Comparison of ENCODE assay signal across 23 cellular contexts in genomic region chr17:77827039-77827438, GRCh38.
"Had no signal": no experiment of that assay in that cellular context is flagged by ENCODE, and none has a peak within 500 bp of the region (broad histone marks: within the 10 kb centered on the region; RNA-seq: fewer than 3 reads in every experiment).

No MANE protein-coding gene starts in this region.

- H3K27me3 Mint-ChIP-seq: activated CD4-positive, alpha-beta memory T cell treated with anti-CD3 and anti-CD28 coated beads for 36 hours; activated naive CD8-positive, alpha-beta T cell; T-helper 17 cell had no signal

- ATAC-seq: PC-3, T-helper 17 cell had no signal

- H3K27ac ChIP-seq: brain microvascular endothelial cell, cardiac muscle cell had no signal

- H3K4me3 Mint-ChIP-seq: activated CD4-positive, alpha-beta memory T cell treated with anti-CD3 and anti-CD28 coated beads for 36 hours; activated CD4-positive, alpha-beta T cell treated with anti-CD3 and anti-CD28 coated beads, Interleukin-2, amount 10 ng/mL, durations not matched to agents 7 days and 5 days; activated naive CD4-positive, alpha-beta T cell treated with anti-CD3 and anti-CD28 coated beads for 36 hours; activated naive CD8-positive, alpha-beta T cell; activated T-helper 1 cell treated with anti-CD3 and anti-CD28 coated beads, Interleukin-12 subunit alpha, Interleukin-12 subunit beta, Interleukin-2, Interleukin-4 antibody, amounts not matched to agents 30 ng/mL and 10 ng/mL and 1 ng/mL, durations not matched to agents 14 hours and 24 hours and 36 hours; T-helper 17 cell had no signal

- DNase-seq: activated CD4-positive, alpha-beta memory T cell treated with anti-CD3 and anti-CD28 coated beads for 36 hours; activated CD4-positive, alpha-beta T cell treated with anti-CD3 and anti-CD28 coated beads, Interleukin-2, amount 10 ng/mL, durations not matched to agents 7 days and 5 days; activated CD4-positive, CD25-positive, alpha-beta regulatory T cell; activated CD8-positive, alpha-beta memory T cell treated with anti-CD3 and anti-CD28 coated beads for 24 hours; activated gamma-delta T cell; activated naive CD4-positive, alpha-beta T cell treated with anti-CD3 and anti-CD28 coated beads for 36 hours; amygdala; brain microvascular endothelial cell; MG63; MV-4-11; NCI-H1092 treated with DMSO at 0.1 percent for 48 hours; NCI-H1417 treated with DMSO at 0.1 percent for 48 hours; NCI-H1694; NCI-H2029; NCI-H345; NCI-H510A treated with DMSO at 0.1 percent for 48 hours; PC-3; SIG-M5; T-helper 17 cell; T-helper 9 cell had no signal

- H3K9me3 ChIP-seq: MG63 had no signal

- H3K4me3 ChIP-seq: cardiac muscle cell, MG63 had no signal

- H3K27me3 ChIP-seq: brain microvascular endothelial cell, cardiac muscle cell, MG63 had no signal

- H3K27ac Mint-ChIP-seq: activated CD4-positive, alpha-beta memory T cell treated with anti-CD3 and anti-CD28 coated beads for 36 hours; activated CD4-positive, alpha-beta T cell treated with anti-CD3 and anti-CD28 coated beads, Interleukin-2, amount 10 ng/mL, durations not matched to agents 7 days and 5 days; activated naive CD4-positive, alpha-beta T cell treated with anti-CD3 and anti-CD28 coated beads for 36 hours; activated naive CD8-positive, alpha-beta T cell; activated T-helper 1 cell treated with anti-CD3 and anti-CD28 coated beads, Interleukin-12 subunit alpha, Interleukin-12 subunit beta, Interleukin-2, Interleukin-4 antibody, amounts not matched to agents 30 ng/mL and 10 ng/mL and 1 ng/mL, durations not matched to agents 14 hours and 24 hours and 36 hours; T-helper 17 cell had no signal

- H3K9me3 Mint-ChIP-seq: activated CD4-positive, alpha-beta memory T cell treated with anti-CD3 and anti-CD28 coated beads for 36 hours; activated CD4-positive, alpha-beta T cell treated with anti-CD3 and anti-CD28 coated beads, Interleukin-2, amount 10 ng/mL, durations not matched to agents 7 days and 5 days; activated naive CD4-positive, alpha-beta T cell treated with anti-CD3 and anti-CD28 coated beads for 36 hours; activated T-helper 1 cell treated with anti-CD3 and anti-CD28 coated beads, Interleukin-12 subunit alpha, Interleukin-12 subunit beta, Interleukin-2, Interleukin-4 antibody, amounts not matched to agents 30 ng/mL and 10 ng/mL and 1 ng/mL, durations not matched to agents 14 hours and 24 hours and 36 hours had no signal

- H3K36me3 Mint-ChIP-seq: activated CD4-positive, alpha-beta memory T cell treated with anti-CD3 and anti-CD28 coated beads for 36 hours; activated naive CD8-positive, alpha-beta T cell had no signal

- H3K36me3 ChIP-seq: brain microvascular endothelial cell, cardiac muscle cell, MG63 had no signal
